In the genomic region with DNA sequence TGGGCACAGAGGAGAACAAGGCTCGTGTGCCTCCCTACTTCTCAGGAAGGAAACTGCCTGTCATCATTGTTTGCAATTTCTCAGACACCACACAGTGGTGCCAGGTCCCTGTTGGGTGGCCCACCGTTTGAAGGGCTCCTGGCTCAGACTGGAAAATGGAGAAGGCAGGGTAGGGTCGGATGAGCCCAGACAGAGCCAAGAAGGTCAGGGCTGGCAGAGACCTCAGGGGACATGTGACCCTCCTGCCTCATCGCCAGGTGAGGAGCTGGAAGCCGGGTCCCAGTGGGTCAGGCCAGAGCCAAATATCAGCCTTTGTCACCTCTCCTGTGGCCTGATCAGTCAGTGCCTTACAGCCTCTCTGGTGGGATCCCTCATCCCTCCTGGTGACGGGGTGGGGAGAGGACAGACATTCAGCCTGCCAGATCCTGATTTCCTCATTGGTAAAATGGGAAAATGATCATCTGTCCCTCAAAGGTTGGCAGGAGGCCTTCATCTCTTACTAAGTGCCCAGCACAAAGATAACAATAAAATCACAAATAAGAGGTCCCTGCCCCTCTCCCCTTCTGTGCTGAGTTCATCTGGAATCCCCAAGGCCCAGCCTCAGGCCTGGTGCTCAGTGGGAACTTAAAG, we compare ENCODE assay signal across 19 cellular contexts.
DNase-seq lines count a peak whose midpoint lies in the region; ATAC-seq, FAIRE-seq and TF ChIP-seq lines count a peak whose summit lies in the region.
"Had no signal": no experiment of that assay in that cellular context is flagged by ENCODE, and none has a peak within 500 bp of the region (broad histone marks: within the 10 kb centered on the region; RNA-seq: fewer than 3 reads in every experiment).

No MANE protein-coding gene starts in this region.

- H3K4me1 ChIP-seq in upper lobe of right lung (peaks cover 11% of the 10 kb centered on the region), GM23338 (ENCODE audit: insufficient read depth) (peaks cover 2% of the 10 kb centered on the region; the same call in 1 of the 2 replicates)
- H3K4me1 ChIP-seq: BE2C, Caco-2, HAP-1 had no signal

- FAIRE-seq in H54 (lab: Jason Lieb, UNC) = no peak
- FAIRE-seq: colon had no signal

- peak; percentile 30 for DNase-seq in activated CD8-positive, alpha-beta memory T cell treated with anti-CD3 and anti-CD28 coated beads, Interleukin-2, amount 50 U/mL, for 48 hours
- no peak for DNase-seq in activated CD8-positive, alpha-beta memory T cell treated with anti-CD3 and anti-CD28 coated beads for 24 hours
- DNase-seq in left ventricle myocardium superior (peak; percentile 46), osteocyte (ENCODE audit: extremely low spot score, unreplicated experiment) (peak; percentile 75), upper lobe of right lung (no peak), GM23338 (ENCODE audit: low spot score) (no peak), H54 (ENCODE audit: insufficient read length, low spot score) (no peak)
- DNase-seq: activated T-cell treated with anti-CD3 and anti-CD28 coated beads, Interleukin-2, amount 50 U/mL, for 72 hours; BE2C; Caco-2; Karpas-422; NCI-H1048; RPMI8226; stimulated activated naive B cell treated with anti-CD40 and anti-IgM and Interleukin-4, amounts not matched to agents 10 μg/mL and 1 μg/mL and 100 μg/mL, for 72 hours had no signal

- H3K27ac ChIP-seq in upper lobe of right lung (peak overlapping the region; percentile 76), GM23338 (ENCODE audit: low read depth) (no peak overlapping the region)

- H3K4me3 Mint-ChIP-seq in osteocyte (ENCODE audit: unreplicated experiment) (no peak overlapping the region), GM23338 (no peak overlapping the region)
- H3K4me3 Mint-ChIP-seq: activated naive CD4-positive, alpha-beta T cell treated with anti-CD3 and anti-CD28 coated beads, Interleukin-2, amount 50 U/mL, for 24 hours; activated T-cell treated with anti-CD3 and anti-CD28 coated beads, Interleukin-2, amount 50 U/mL, for 72 hours; stimulated activated naive B cell treated with anti-CD40 and anti-IgM and Interleukin-4, amounts not matched to agents 10 μg/mL and 1 μg/mL and 100 μg/mL, for 72 hours had no signal

- H3K79me2 ChIP-seq in GM23338 (replicated peaks; ENCODE audit: insufficient read depth) = no peaks in the 10 kb centered on the region

- no peaks in the 10 kb centered on the region for H3K9me3 ChIP-seq in upper lobe of right lung
- H3K9me3 ChIP-seq: BE2C, Caco-2, HAP-1, ovary had no signal

- H3K4me3 ChIP-seq in upper lobe of right lung = no peak overlapping the region
- H3K4me3 ChIP-seq in GM23338 = no peak overlapping the region
- H3K4me3 ChIP-seq: HAP-1, ovary had no signal

- H3K9me3 Mint-ChIP-seq in osteocyte (ENCODE audit: unreplicated experiment) = no peaks in the 10 kb centered on the region
- H3K9me3 Mint-ChIP-seq in GM23338 = no peaks in the 10 kb centered on the region
- H3K9me3 Mint-ChIP-seq: activated naive CD4-positive, alpha-beta T cell treated with anti-CD3 and anti-CD28 coated beads, Interleukin-2, amount 50 U/mL, for 24 hours; activated T-cell treated with anti-CD3 and anti-CD28 coated beads, Interleukin-2, amount 50 U/mL, for 72 hours; stimulated activated naive B cell treated with anti-CD40 and anti-IgM and Interleukin-4, amounts not matched to agents 10 μg/mL and 1 μg/mL and 100 μg/mL, for 72 hours had no signal

- H3K36me3 ChIP-seq in upper lobe of right lung (no peaks in the 10 kb centered on the region), GM23338 (ENCODE audit: insufficient read depth) (no peaks in the 10 kb centered on the region)
- H3K36me3 ChIP-seq: BE2C, HAP-1, ovary had no signal

- H3K27ac Mint-ChIP-seq in osteocyte (ENCODE audit: unreplicated experiment) = no peak overlapping the region
- H3K27ac Mint-ChIP-seq in GM23338 = no peak overlapping the region
- H3K27ac Mint-ChIP-seq: activated naive CD4-positive, alpha-beta T cell treated with anti-CD3 and anti-CD28 coated beads, Interleukin-2, amount 50 U/mL, for 24 hours; activated T-cell treated with anti-CD3 and anti-CD28 coated beads, Interleukin-2, amount 50 U/mL, for 72 hours; stimulated activated naive B cell treated with anti-CD40 and anti-IgM and Interleukin-4, amounts not matched to agents 10 μg/mL and 1 μg/mL and 100 μg/mL, for 72 hours had no signal

- H2AFZ ChIP-seq in GM23338 = no peak overlapping the region

- H3K4me1 Mint-ChIP-seq in osteocyte (ENCODE audit: unreplicated experiment) (peaks cover 2% of the 10 kb centered on the region), GM23338 (peaks cover under 1% of the 10 kb centered on the region; the same call in 2 of the 3 replicates)
- H3K4me1 Mint-ChIP-seq: activated naive CD4-positive, alpha-beta T cell treated with anti-CD3 and anti-CD28 coated beads, Interleukin-2, amount 50 U/mL, for 24 hours had no signal

- peak; percentile 48 for ATAC-seq in left ventricle myocardium superior
- ATAC-seq in upper lobe of right lung = no peak
- ATAC-seq in GM23338 = no peak
- ATAC-seq in HG02623 (IDR thresholded peaks at IDR 0.05; ENCODE audit: unreplicated experiment) = no peak
- ATAC-seq: activated T-cell treated with anti-CD3 and anti-CD28 coated beads, Interleukin-2, amount 50 U/mL, for 72 hours; stimulated activated naive B cell treated with anti-CD40 and anti-IgM and Interleukin-4, amounts not matched to agents 10 μg/mL and 1 μg/mL and 100 μg/mL, for 72 hours had no signal

- intact Hi-C loops in left ventricle myocardium superior (cut with micrococcal nuclease) (no loop called here), upper lobe of right lung (cut with DNase I) (no loop called here)

- H4K20me1 ChIP-seq in GM23338 (replicated peaks; ENCODE audit: insufficient read depth) = no peaks in the 10 kb centered on the region

- H3K36me3 Mint-ChIP-seq in osteocyte (ENCODE audit: unreplicated experiment) = no peaks in the 10 kb centered on the region
- H3K36me3 Mint-ChIP-seq in GM23338 (ENCODE audit: low read depth) = no peaks in the 10 kb centered on the region; the same call in 2 of the 3 replicates
- H3K36me3 Mint-ChIP-seq: activated naive CD4-positive, alpha-beta T cell treated with anti-CD3 and anti-CD28 coated beads, Interleukin-2, amount 50 U/mL, for 24 hours; stimulated activated naive B cell treated with anti-CD40 and anti-IgM and Interleukin-4, amounts not matched to agents 10 μg/mL and 1 μg/mL and 100 μg/mL, for 72 hours had no signal

- H3K9me2 ChIP-seq in GM23338 (ENCODE audit: insufficient read depth) = no peaks in the 10 kb centered on the region

- no peak for TF ChIP-seq POLR2A in H54 (IDR thresholded peaks at IDR 0.05; ENCODE audit: low read depth, low read length)

- H3K27me3 Mint-ChIP-seq in osteocyte (ENCODE audit: unreplicated experiment) = peaks cover 5% of the 10 kb centered on the region
- no peaks in the 10 kb centered on the region for H3K27me3 Mint-ChIP-seq in GM23338 (ENCODE audit: insufficient read depth, low read depth, poor library complexity)
- H3K27me3 Mint-ChIP-seq: activated naive CD4-positive, alpha-beta T cell treated with anti-CD3 and anti-CD28 coated beads, Interleukin-2, amount 50 U/mL, for 24 hours had no signal

- no peaks in the 10 kb centered on the region for H3F3A ChIP-seq in GM23338 (replicated peaks; ENCODE audit: low read depth)

- no peak overlapping the region for H3K4me2 ChIP-seq in GM23338

- H3K27me3 ChIP-seq in upper lobe of right lung (no peaks in the 10 kb centered on the region), GM23338 (ENCODE audit: insufficient read depth) (no peaks in the 10 kb centered on the region)
- H3K27me3 ChIP-seq: BE2C, ovary had no signal

- TF ChIP-seq CTCF in osteocyte (IDR thresholded peaks at IDR 0.05) (no peak), upper lobe of right lung (IDR thresholded peaks at IDR 0.05) (no peak), GM23338 (conservative IDR thresholded peaks at IDR 0.05; ENCODE audit: low read depth in 2 of 2) (no peak)

TF ChIP-seq in GM23338, 12 proteins besides CTCF, POLR2A, EP300 and RAD21 (continues in another document):
- no peak for TF ChIP-seq EZH2phosphoT487 (IDR thresholded peaks at IDR 0.05; ENCODE audit: unreplicated experiment)
- TF ChIP-seq, protein P1, sequence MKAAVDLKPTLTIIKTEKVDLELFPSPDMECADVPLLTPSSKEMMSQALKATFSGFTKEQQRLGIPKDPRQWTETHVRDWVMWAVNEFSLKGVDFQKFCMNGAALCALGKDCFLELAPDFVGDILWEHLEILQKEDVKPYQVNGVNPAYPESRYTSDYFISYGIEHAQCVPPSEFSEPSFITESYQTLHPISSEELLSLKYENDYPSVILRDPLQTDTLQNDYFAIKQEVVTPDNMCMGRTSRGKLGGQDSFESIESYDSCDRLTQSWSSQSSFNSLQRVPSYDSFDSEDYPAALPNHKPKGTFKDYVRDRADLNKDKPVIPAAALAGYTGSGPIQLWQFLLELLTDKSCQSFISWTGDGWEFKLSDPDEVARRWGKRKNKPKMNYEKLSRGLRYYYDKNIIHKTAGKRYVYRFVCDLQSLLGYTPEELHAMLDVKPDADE (IDR thresholded peaks at IDR 0.05) = no peak
- no peak for TF ChIP-seq POLR2AphosphoS5 (IDR thresholded peaks at IDR 0.05; ENCODE audit: low read depth)
- no peak for TF ChIP-seq CREB1 (CRISPR knock-in tag; IDR thresholded peaks at IDR 0.05; ENCODE audit: low read depth)
- no peak for TF ChIP-seq STAT1 (IDR thresholded peaks at IDR 0.05; ENCODE audit: unreplicated experiment)

Comparison
In these comparisons a context has a peak if more than half of its experiments do, and no peak if none do; other contexts are left out.
1. DNase-seq: peak in activated CD8-positive, alpha-beta memory T cell treated with anti-CD3 and anti-CD28 coated beads, Interleukin-2, amount 50 U/mL, for 48 hours (single experiment), left ventricle myocardium superior (single experiment) and osteocyte (single experiment); none in activated CD8-positive, alpha-beta memory T cell treated with anti-CD3 and anti-CD28 coated beads for 24 hours (single experiment), upper lobe of right lung (single experiment), GM23338 (single experiment) and H54 (single experiment).